ENCODE assay signal across 1 cellular context in the genomic region with DNA sequence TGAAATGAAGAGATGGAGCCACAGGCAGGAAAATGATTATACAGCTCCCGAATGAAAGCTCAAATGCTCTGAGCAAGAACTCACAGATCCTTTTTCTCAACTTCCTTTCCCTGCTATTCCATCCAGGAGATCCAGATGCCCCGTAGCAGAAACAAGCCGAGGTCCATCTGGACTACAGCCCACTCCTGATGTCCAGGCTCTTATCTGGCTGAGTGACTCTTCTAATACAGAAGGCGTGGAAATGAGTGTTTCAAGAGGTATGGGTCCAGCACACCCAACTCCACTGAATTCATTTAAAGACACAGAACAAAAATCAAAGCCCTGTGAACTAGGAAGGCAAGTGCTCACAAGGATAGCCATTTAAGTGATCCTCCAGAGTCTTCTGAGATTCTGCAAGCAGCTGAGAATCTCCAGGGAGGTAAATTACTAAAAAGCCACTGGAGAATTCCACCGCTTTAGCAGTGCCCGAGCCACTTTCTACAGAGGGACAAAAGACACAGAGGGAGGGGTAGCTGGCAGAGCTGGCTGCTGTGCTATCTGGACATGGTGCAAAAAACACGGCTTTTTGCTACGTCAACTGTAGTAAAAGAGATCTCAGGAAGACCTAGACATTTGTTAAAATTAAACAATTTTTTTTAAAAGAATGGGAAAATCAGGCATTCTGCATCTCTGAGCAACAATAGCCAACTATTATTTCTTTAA.
TF ChIP-seq lines count a peak whose summit lies in the region.

No MANE protein-coding gene starts in this region.

TF ChIP-seq in SK-N-SH, 30 proteins besides CTCF, POLR2A, EP300 and RAD21:
- TF ChIP-seq, protein P1, sequence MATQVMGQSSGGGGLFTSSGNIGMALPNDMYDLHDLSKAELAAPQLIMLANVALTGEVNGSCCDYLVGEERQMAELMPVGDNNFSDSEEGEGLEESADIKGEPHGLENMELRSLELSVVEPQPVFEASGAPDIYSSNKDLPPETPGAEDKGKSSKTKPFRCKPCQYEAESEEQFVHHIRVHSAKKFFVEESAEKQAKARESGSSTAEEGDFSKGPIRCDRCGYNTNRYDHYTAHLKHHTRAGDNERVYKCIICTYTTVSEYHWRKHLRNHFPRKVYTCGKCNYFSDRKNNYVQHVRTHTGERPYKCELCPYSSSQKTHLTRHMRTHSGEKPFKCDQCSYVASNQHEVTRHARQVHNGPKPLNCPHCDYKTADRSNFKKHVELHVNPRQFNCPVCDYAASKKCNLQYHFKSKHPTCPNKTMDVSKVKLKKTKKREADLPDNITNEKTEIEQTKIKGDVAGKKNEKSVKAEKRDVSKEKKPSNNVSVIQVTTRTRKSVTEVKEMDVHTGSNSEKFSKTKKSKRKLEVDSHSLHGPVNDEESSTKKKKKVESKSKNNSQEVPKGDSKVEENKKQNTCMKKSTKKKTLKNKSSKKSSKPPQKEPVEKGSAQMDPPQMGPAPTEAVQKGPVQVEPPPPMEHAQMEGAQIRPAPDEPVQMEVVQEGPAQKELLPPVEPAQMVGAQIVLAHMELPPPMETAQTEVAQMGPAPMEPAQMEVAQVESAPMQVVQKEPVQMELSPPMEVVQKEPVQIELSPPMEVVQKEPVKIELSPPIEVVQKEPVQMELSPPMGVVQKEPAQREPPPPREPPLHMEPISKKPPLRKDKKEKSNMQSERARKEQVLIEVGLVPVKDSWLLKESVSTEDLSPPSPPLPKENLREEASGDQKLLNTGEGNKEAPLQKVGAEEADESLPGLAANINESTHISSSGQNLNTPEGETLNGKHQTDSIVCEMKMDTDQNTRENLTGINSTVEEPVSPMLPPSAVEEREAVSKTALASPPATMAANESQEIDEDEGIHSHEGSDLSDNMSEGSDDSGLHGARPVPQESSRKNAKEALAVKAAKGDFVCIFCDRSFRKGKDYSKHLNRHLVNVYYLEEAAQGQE (IDR thresholded peaks at IDR 0.05; ENCODE audit: low read depth, low read length), result no peak
- no peak for TF ChIP-seq YY1 (IDR thresholded peaks at IDR 0.05; ENCODE audit: low read depth)
- TF ChIP-seq, protein P2, sequence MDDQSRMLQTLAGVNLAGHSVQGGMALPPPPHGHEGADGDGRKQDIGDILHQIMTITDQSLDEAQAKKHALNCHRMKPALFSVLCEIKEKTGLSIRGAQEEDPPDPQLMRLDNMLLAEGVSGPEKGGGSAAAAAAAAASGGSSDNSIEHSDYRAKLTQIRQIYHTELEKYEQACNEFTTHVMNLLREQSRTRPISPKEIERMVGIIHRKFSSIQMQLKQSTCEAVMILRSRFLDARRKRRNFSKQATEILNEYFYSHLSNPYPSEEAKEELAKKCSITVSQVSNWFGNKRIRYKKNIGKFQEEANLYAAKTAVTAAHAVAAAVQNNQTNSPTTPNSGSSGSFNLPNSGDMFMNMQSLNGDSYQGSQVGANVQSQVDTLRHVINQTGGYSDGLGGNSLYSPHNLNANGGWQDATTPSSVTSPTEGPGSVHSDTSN (IDR thresholded peaks at IDR 0.05), result no peak
- TF ChIP-seq TCF12 (IDR thresholded peaks at IDR 0.05), result peak; percentile 54
- 0 out of 2 replicates have a peak, but pooled peaks have one; percentile 29 for TF ChIP-seq FOXJ3 (CRISPR knock-in tag; IDR thresholded peaks at IDR 0.05)
- TF ChIP-seq RXRA (IDR thresholded peaks at IDR 0.05; ENCODE audit: borderline replicate concordance, low read depth), result no peak
- TF ChIP-seq GATA2 (CRISPR knock-in tag; IDR thresholded peaks at IDR 0.05), result peak; percentile 79
- no peak for TF ChIP-seq JUND (IDR thresholded peaks at IDR 0.05)
- peak; percentile 80 for TF ChIP-seq RCOR1 (IDR thresholded peaks at IDR 0.05; ENCODE audit: low read length)
- no peak for TF ChIP-seq FOSL2 (IDR thresholded peaks at IDR 0.05; ENCODE audit: borderline replicate concordance, low read depth)
